Comparison of ENCODE assay signal across 1 cellular context in the genomic region with DNA sequence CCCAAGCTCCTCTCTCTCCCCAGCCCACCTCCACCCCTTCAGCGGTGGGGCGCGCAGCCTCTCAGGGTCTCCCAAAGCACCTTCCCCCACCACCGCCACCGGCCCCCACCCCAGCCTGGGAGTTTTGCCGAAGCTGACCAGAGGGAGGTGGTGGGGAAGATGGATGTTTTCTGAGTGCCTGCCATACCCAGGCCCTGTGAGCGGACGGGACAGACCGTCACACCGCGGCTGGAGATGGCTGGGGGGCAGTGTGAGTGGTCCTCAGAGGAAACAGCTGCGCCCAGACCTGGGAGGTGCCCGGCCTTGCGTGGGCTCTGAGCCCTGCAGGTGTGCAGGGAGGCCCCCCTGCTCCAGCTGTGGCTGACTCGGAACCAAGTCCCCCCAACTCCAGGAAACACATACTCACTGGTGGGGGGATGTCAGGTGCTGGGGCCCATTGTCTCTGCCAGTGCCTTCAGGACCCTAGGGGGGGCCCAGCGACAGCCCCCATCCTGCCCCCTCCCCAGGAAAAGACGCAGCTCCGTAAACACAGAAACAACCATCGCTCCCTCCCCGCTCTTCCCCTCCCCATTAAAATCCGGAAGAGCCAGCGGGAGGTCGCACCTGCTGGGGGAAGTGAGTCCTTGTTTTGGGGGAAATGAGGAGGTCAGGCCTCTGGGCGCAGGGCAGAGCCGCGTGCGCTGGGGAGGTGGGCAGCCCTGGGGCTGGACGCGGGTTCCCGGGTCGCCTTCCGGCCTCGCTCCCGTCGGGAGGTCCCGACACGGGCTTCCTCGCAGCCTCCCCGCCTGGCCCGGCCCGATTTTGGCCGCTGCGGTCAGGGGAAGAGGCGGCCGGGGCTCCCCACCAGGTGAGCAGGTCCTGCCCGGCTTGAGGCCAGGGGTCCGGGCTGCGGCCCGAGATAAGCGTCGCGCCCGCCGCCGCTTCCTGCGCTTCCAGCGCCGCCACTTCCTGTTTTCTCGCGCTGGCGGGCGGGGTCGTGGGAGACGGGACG.
TF ChIP-seq lines count a peak whose summit lies in the region.

No MANE protein-coding gene starts in this region.

TF ChIP-seq in K562, 482 proteins besides CTCF, POLR2A, EP300 and RAD21 (continued from another document and continues in another):
- TF ChIP-seq, protein P1, sequence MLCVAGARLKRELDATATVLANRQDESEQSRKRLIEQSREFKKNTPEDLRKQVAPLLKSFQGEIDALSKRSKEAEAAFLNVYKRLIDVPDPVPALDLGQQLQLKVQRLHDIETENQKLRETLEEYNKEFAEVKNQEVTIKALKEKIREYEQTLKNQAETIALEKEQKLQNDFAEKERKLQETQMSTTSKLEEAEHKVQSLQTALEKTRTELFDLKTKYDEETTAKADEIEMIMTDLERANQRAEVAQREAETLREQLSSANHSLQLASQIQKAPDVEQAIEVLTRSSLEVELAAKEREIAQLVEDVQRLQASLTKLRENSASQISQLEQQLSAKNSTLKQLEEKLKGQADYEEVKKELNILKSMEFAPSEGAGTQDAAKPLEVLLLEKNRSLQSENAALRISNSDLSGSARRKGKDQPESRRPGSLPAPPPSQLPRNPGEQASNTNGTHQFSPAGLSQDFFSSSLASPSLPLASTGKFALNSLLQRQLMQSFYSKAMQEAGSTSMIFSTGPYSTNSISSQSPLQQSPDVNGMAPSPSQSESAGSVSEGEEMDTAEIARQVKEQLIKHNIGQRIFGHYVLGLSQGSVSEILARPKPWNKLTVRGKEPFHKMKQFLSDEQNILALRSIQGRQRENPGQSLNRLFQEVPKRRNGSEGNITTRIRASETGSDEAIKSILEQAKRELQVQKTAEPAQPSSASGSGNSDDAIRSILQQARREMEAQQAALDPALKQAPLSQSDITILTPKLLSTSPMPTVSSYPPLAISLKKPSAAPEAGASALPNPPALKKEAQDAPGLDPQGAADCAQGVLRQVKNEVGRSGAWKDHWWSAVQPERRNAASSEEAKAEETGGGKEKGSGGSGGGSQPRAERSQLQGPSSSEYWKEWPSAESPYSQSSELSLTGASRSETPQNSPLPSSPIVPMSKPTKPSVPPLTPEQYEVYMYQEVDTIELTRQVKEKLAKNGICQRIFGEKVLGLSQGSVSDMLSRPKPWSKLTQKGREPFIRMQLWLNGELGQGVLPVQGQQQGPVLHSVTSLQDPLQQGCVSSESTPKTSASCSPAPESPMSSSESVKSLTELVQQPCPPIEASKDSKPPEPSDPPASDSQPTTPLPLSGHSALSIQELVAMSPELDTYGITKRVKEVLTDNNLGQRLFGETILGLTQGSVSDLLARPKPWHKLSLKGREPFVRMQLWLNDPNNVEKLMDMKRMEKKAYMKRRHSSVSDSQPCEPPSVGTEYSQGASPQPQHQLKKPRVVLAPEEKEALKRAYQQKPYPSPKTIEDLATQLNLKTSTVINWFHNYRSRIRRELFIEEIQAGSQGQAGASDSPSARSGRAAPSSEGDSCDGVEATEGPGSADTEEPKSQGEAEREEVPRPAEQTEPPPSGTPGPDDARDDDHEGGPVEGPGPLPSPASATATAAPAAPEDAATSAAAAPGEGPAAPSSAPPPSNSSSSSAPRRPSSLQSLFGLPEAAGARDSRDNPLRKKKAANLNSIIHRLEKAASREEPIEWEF (CRISPR knock-in tag; IDR thresholded peaks at IDR 0.05): no peak
- TF ChIP-seq TAF7 (tag; IDR thresholded peaks at IDR 0.05) (no peak), ZNF444 (CRISPR knock-in tag; IDR thresholded peaks at IDR 0.05) (no peak), HDAC2 (IDR thresholded peaks at IDR 0.05) (no peak), ZNF140 (CRISPR knock-in tag; IDR thresholded peaks at IDR 0.05) (no peak), ASH1L (IDR thresholded peaks at IDR 0.05; ENCODE audit: borderline replicate concordance, low read depth, partially characterized antibody) (no peak), PHB2 (IDR thresholded peaks at IDR 0.05; ENCODE audit: low read depth) (no peak), TSC22D4 (tag; IDR thresholded peaks at IDR 0.05) (no peak), MED1 (CRISPR knock-in tag; IDR thresholded peaks at IDR 0.05; ENCODE audit: borderline replicate concordance) (no peak), ZNF263 (CRISPR knock-in tag; IDR thresholded peaks at IDR 0.05; ENCODE audit: borderline replicate concordance) (no peak), GATAD2B (IDR thresholded peaks at IDR 0.05; ENCODE audit: borderline replicate concordance) (peak; percentile 69; the same call in 1 of the 2 replicates), DDX20 (tag; IDR thresholded peaks at IDR 0.05; ENCODE audit: low read depth) (no peak), MTF1 (CRISPR knock-in tag; IDR thresholded peaks at IDR 0.05; ENCODE audit: borderline replicate concordance) (no peak), ZNF75A (CRISPR knock-in tag; IDR thresholded peaks at IDR 0.05) (no peak), GABPB2 (CRISPR knock-in tag; conservative IDR thresholded peaks at IDR 0.05) (no peak), BMI1 (IDR thresholded peaks at IDR 0.05; ENCODE audit: low read length) (no peak), SIN3B (IDR thresholded peaks at IDR 0.05; ENCODE audit: low read depth) (no peak), MCM3 (IDR thresholded peaks at IDR 0.05) (no peak), BHLHE40 (IDR thresholded peaks at IDR 0.05; ENCODE audit: low read length) (no peak), XRCC3 (IDR thresholded peaks at IDR 0.05) (no peak), ZNF695 (CRISPR knock-in tag; IDR thresholded peaks at IDR 0.05) (no peak), ZKSCAN3 (CRISPR knock-in tag; IDR thresholded peaks at IDR 0.05) (no peak), TCF7 (IDR thresholded peaks at IDR 0.05; ENCODE audit: borderline replicate concordance) (no peak), CBX8 (IDR thresholded peaks at IDR 0.05; ENCODE audit: borderline replicate concordance, extremely low read depth, low read depth, low read length, poor library complexity, severe bottlenecking) (no peak)
- TF ChIP-seq, protein P2, sequence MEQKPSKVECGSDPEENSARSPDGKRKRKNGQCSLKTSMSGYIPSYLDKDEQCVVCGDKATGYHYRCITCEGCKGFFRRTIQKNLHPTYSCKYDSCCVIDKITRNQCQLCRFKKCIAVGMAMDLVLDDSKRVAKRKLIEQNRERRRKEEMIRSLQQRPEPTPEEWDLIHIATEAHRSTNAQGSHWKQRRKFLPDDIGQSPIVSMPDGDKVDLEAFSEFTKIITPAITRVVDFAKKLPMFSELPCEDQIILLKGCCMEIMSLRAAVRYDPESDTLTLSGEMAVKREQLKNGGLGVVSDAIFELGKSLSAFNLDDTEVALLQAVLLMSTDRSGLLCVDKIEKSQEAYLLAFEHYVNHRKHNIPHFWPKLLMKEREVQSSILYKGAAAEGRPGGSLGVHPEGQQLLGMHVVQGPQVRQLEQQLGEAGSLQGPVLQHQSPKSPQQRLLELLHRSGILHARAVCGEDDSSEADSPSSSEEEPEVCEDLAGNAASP (IDR thresholded peaks at IDR 0.05): no peak
- TF ChIP-seq, protein P3, sequence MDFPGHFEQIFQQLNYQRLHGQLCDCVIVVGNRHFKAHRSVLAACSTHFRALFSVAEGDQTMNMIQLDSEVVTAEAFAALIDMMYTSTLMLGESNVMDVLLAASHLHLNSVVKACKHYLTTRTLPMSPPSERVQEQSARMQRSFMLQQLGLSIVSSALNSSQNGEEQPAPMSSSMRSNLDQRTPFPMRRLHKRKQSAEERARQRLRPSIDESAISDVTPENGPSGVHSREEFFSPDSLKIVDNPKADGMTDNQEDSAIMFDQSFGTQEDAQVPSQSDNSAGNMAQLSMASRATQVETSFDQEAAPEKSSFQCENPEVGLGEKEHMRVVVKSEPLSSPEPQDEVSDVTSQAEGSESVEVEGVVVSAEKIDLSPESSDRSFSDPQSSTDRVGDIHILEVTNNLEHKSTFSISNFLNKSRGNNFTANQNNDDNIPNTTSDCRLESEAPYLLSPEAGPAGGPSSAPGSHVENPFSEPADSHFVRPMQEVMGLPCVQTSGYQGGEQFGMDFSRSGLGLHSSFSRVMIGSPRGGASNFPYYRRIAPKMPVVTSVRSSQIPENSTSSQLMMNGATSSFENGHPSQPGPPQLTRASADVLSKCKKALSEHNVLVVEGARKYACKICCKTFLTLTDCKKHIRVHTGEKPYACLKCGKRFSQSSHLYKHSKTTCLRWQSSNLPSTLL (IDR thresholded peaks at IDR 0.05): no peak
- TF ChIP-seq, protein P4, sequence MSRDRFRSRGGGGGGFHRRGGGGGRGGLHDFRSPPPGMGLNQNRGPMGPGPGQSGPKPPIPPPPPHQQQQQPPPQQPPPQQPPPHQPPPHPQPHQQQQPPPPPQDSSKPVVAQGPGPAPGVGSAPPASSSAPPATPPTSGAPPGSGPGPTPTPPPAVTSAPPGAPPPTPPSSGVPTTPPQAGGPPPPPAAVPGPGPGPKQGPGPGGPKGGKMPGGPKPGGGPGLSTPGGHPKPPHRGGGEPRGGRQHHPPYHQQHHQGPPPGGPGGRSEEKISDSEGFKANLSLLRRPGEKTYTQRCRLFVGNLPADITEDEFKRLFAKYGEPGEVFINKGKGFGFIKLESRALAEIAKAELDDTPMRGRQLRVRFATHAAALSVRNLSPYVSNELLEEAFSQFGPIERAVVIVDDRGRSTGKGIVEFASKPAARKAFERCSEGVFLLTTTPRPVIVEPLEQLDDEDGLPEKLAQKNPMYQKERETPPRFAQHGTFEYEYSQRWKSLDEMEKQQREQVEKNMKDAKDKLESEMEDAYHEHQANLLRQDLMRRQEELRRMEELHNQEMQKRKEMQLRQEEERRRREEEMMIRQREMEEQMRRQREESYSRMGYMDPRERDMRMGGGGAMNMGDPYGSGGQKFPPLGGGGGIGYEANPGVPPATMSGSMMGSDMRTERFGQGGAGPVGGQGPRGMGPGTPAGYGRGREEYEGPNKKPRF (IDR thresholded peaks at IDR 0.05; ENCODE audit: low read depth, low read length): no peak
- TF ChIP-seq, protein P5, sequence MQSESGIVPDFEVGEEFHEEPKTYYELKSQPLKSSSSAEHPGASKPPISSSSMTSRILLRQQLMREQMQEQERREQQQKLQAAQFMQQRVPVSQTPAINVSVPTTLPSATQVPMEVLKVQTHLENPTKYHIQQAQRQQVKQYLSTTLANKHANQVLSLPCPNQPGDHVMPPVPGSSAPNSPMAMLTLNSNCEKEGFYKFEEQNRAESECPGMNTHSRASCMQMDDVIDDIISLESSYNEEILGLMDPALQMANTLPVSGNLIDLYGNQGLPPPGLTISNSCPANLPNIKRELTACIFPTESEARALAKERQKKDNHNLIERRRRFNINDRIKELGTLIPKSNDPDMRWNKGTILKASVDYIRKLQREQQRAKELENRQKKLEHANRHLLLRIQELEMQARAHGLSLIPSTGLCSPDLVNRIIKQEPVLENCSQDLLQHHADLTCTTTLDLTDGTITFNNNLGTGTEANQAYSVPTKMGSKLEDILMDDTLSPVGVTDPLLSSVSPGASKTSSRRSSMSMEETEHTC (IDR thresholded peaks at IDR 0.05): no peak
- TF ChIP-seq, protein P6, sequence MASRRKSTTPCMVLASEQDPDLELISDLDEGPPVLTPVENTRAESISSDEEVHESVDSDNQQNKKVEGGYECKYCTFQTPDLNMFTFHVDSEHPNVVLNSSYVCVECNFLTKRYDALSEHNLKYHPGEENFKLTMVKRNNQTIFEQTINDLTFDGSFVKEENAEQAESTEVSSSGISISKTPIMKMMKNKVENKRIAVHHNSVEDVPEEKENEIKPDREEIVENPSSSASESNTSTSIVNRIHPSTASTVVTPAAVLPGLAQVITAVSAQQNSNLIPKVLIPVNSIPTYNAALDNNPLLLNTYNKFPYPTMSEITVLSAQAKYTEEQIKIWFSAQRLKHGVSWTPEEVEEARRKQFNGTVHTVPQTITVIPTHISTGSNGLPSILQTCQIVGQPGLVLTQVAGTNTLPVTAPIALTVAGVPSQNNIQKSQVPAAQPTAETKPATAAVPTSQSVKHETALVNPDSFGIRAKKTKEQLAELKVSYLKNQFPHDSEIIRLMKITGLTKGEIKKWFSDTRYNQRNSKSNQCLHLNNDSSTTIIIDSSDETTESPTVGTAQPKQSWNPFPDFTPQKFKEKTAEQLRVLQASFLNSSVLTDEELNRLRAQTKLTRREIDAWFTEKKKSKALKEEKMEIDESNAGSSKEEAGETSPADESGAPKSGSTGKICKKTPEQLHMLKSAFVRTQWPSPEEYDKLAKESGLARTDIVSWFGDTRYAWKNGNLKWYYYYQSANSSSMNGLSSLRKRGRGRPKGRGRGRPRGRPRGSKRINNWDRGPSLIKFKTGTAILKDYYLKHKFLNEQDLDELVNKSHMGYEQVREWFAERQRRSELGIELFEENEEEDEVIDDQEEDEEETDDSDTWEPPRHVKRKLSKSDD (conservative IDR thresholded peaks at IDR 0.05; ENCODE audit: low read length): no peak
- TF ChIP-seq, protein P7, sequence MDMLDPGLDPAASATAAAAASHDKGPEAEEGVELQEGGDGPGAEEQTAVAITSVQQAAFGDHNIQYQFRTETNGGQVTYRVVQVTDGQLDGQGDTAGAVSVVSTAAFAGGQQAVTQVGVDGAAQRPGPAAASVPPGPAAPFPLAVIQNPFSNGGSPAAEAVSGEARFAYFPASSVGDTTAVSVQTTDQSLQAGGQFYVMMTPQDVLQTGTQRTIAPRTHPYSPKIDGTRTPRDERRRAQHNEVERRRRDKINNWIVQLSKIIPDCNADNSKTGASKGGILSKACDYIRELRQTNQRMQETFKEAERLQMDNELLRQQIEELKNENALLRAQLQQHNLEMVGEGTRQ (CRISPR knock-in tag; IDR thresholded peaks at IDR 0.05): no peak
- TF ChIP-seq, protein P8, sequence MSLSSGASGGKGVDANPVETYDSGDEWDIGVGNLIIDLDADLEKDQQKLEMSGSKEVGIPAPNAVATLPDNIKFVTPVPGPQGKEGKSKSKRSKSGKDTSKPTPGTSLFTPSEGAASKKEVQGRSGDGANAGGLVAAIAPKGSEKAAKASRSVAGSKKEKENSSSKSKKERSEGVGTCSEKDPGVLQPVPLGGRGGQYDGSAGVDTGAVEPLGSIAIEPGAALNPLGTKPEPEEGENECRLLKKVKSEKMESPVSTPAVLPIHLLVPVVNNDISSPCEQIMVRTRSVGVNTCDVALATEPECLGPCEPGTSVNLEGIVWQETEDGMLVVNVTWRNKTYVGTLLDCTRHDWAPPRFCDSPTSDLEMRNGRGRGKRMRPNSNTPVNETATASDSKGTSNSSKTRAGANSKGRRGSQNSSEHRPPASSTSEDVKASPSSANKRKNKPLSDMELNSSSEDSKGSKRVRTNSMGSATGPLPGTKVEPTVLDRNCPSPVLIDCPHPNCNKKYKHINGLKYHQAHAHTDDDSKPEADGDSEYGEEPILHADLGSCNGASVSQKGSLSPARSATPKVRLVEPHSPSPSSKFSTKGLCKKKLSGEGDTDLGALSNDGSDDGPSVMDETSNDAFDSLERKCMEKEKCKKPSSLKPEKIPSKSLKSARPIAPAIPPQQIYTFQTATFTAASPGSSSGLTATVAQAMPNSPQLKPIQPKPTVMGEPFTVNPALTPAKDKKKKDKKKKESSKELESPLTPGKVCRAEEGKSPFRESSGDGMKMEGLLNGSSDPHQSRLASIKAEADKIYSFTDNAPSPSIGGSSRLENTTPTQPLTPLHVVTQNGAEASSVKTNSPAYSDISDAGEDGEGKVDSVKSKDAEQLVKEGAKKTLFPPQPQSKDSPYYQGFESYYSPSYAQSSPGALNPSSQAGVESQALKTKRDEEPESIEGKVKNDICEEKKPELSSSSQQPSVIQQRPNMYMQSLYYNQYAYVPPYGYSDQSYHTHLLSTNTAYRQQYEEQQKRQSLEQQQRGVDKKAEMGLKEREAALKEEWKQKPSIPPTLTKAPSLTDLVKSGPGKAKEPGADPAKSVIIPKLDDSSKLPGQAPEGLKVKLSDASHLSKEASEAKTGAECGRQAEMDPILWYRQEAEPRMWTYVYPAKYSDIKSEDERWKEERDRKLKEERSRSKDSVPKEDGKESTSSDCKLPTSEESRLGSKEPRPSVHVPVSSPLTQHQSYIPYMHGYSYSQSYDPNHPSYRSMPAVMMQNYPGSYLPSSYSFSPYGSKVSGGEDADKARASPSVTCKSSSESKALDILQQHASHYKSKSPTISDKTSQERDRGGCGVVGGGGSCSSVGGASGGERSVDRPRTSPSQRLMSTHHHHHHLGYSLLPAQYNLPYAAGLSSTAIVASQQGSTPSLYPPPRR (CRISPR knock-in tag; IDR thresholded peaks at IDR 0.05; ENCODE audit: borderline replicate concordance): no peak
- TF ChIP-seq, protein P9, sequence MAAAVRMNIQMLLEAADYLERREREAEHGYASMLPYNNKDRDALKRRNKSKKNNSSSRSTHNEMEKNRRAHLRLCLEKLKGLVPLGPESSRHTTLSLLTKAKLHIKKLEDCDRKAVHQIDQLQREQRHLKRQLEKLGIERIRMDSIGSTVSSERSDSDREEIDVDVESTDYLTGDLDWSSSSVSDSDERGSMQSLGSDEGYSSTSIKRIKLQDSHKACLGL (CRISPR knock-in tag; IDR thresholded peaks at IDR 0.05; ENCODE audit: borderline replicate concordance, poor library complexity, severe bottlenecking): no peak
